ENCODE assay signal across 3 cellular contexts in genomic region chr6:3285049-3285639, GRCh38.
TF ChIP-seq lines count a peak whose summit lies in the region.

No MANE protein-coding gene starts in this region.

TF ChIP-seq in Ishikawa, 13 proteins besides CTCF, POLR2A, EP300 and RAD21:
- TF ChIP-seq EGR1 (IDR thresholded peaks at IDR 0.05) (peak; percentile 45), ZBTB7A (IDR thresholded peaks at IDR 0.05; ENCODE audit: low read depth) (no peak), CREB1 (IDR thresholded peaks at IDR 0.05; ENCODE audit: low read depth) (no peak), CEBPB (IDR thresholded peaks at IDR 0.05) (no peak), NFIC (IDR thresholded peaks at IDR 0.05) (no peak), YY1 (IDR thresholded peaks at IDR 0.05; ENCODE audit: low read depth) (no peak), FOXM1 (IDR thresholded peaks at IDR 0.05; ENCODE audit: borderline replicate concordance, low read depth) (no peak), USF1 (IDR thresholded peaks at IDR 0.05) (no peak)

TF ChIP-seq in K562, 482 proteins besides CTCF, POLR2A, EP300 and RAD21 (continues in another document):
- 0 out of 2 replicates have a peak, but pooled peaks have one; percentile 14 for TF ChIP-seq ZNF143 (CRISPR knock-in tag; IDR thresholded peaks at IDR 0.05)
- TF ChIP-seq POLR2G (IDR thresholded peaks at IDR 0.05; ENCODE audit: low read depth, low read length) = peak; percentile 55
- TF ChIP-seq, protein P1, sequence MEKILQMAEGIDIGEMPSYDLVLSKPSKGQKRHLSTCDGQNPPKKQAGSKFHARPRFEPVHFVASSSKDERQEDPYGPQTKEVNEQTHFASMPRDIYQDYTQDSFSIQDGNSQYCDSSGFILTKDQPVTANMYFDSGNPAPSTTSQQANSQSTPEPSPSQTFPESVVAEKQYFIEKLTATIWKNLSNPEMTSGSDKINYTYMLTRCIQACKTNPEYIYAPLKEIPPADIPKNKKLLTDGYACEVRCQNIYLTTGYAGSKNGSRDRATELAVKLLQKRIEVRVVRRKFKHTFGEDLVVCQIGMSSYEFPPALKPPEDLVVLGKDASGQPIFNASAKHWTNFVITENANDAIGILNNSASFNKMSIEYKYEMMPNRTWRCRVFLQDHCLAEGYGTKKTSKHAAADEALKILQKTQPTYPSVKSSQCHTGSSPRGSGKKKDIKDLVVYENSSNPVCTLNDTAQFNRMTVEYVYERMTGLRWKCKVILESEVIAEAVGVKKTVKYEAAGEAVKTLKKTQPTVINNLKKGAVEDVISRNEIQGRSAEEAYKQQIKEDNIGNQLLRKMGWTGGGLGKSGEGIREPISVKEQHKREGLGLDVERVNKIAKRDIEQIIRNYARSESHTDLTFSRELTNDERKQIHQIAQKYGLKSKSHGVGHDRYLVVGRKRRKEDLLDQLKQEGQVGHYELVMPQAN (IDR thresholded peaks at IDR 0.05; ENCODE audit: borderline replicate concordance) = no peak
- no peak for TF ChIP-seq CAMTA2 (CRISPR knock-in tag; conservative IDR thresholded peaks at IDR 0.05)
- no peak for TF ChIP-seq ESRRA (IDR thresholded peaks at IDR 0.05; ENCODE audit: borderline replicate concordance, low read depth)
- TF ChIP-seq ZNF407 (IDR thresholded peaks at IDR 0.05; ENCODE audit: low read depth) = no peak
- TF ChIP-seq MBD2 (IDR thresholded peaks at IDR 0.05; ENCODE audit: borderline replicate concordance, low read depth) = no peak
- TF ChIP-seq PCBP2 (IDR thresholded peaks at IDR 0.05; ENCODE audit: low read depth, low read length, poor library complexity, severe bottlenecking) = no peak
- TF ChIP-seq FOS (IDR thresholded peaks at IDR 0.05; ENCODE audit: extremely low read depth, insufficient read length) = no peak
- TF ChIP-seq, protein P2, sequence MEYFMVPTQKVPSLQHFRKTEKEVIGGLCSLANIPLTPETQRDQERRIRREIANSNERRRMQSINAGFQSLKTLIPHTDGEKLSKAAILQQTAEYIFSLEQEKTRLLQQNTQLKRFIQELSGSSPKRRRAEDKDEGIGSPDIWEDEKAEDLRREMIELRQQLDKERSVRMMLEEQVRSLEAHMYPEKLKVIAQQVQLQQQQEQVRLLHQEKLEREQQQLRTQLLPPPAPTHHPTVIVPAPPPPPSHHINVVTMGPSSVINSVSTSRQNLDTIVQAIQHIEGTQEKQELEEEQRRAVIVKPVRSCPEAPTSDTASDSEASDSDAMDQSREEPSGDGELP (CRISPR knock-in tag; IDR thresholded peaks at IDR 0.05; ENCODE audit: borderline replicate concordance) = peak; percentile 19; the same call in 1 of the 2 replicates
- TF ChIP-seq MLX (CRISPR knock-in tag; conservative IDR thresholded peaks at IDR 0.05) = no peak
- no peak for TF ChIP-seq FOXA3 (CRISPR knock-in tag; conservative IDR thresholded peaks at IDR 0.05 in 1 of 2, IDR thresholded peaks at IDR 0.05 in 1 of 2)

TF ChIP-seq in GM23338, 12 proteins besides CTCF, POLR2A, EP300 and RAD21:
- TF ChIP-seq EZH2 (IDR thresholded peaks at IDR 0.05; ENCODE audit: low read depth, unreplicated experiment) (no peak), JUNB (IDR thresholded peaks at IDR 0.05; ENCODE audit: unreplicated experiment) (no peak), ZNF114 (CRISPR knock-in tag; IDR thresholded peaks at IDR 0.05) (no peak), NANOG (IDR thresholded peaks at IDR 0.05; ENCODE audit: borderline replicate concordance) (no peak), STAT1 (IDR thresholded peaks at IDR 0.05; ENCODE audit: unreplicated experiment) (no peak), EZH2phosphoT487 (IDR thresholded peaks at IDR 0.05; ENCODE audit: unreplicated experiment) (no peak)
- TF ChIP-seq, protein P3, sequence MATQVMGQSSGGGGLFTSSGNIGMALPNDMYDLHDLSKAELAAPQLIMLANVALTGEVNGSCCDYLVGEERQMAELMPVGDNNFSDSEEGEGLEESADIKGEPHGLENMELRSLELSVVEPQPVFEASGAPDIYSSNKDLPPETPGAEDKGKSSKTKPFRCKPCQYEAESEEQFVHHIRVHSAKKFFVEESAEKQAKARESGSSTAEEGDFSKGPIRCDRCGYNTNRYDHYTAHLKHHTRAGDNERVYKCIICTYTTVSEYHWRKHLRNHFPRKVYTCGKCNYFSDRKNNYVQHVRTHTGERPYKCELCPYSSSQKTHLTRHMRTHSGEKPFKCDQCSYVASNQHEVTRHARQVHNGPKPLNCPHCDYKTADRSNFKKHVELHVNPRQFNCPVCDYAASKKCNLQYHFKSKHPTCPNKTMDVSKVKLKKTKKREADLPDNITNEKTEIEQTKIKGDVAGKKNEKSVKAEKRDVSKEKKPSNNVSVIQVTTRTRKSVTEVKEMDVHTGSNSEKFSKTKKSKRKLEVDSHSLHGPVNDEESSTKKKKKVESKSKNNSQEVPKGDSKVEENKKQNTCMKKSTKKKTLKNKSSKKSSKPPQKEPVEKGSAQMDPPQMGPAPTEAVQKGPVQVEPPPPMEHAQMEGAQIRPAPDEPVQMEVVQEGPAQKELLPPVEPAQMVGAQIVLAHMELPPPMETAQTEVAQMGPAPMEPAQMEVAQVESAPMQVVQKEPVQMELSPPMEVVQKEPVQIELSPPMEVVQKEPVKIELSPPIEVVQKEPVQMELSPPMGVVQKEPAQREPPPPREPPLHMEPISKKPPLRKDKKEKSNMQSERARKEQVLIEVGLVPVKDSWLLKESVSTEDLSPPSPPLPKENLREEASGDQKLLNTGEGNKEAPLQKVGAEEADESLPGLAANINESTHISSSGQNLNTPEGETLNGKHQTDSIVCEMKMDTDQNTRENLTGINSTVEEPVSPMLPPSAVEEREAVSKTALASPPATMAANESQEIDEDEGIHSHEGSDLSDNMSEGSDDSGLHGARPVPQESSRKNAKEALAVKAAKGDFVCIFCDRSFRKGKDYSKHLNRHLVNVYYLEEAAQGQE (IDR thresholded peaks at IDR 0.05; ENCODE audit: unreplicated experiment) = no peak
TF ChIP-seq in GM23338: peak in this region for 0.
